8 cellular contexts compared by ENCODE assay signal in the genomic region with DNA sequence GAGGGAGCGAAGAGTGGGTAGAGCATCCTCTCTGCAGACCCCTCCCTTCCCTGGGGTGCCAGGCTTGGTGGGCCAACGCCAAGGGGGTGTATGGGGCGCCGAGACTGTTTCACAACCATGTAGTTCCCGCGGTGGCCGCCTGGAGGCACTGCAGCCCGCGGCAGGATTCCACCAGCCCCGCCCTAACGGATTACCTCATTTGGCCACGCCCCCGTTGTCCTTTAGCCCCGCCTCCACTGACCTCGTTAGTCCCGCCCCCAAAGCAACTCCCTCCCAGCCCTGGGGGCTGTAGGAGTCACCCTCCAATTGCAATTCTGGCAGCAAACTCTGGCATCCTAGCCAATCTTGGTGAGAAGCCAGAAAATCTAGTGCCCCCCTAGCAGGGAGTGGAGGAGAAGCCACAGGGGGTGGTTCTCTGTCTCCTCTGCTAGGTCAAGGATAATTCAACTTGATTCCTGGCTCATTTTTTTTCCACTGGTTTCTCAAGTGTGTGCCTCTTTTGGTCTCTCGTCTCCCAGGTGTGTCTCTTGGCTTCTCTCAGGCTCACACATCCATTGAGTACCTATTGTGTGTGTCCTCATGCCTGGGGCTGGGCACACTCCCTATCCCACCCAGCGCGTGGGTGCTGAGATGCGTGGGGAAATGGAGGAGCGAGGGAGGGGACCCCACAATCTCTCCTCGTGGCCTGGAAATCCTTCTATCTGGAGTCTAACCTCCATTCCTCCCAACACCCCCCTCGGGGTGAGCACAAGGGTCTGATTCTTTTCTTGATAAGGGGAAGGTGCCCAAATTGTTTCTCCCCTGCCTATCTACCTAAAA. TPM values are rescaled to one million over a fixed set of nuclear protein-coding genes. Genes with fewer than 3 reads are reported as not detected.
DNase-seq lines count a peak whose midpoint lies in the region; ATAC-seq and TF ChIP-seq lines count a peak whose summit lies in the region.

No MANE protein-coding gene starts in this region.

- POLR2A ChIA-PET in activated CD4-positive, alpha-beta memory T cell treated with anti-CD3 and anti-CD28 coated beads, Interleukin-2, amount 10 ng/mL, durations not matched to agents 7 days and 5 days (lab: Charles Lee): no interaction called here

- H3K9me3 ChIP-seq in lung (ENCODE audit: control insufficient read depth in 2 of 2, insufficient read depth in 1 of 2, low read length in 1 of 2): no peaks in the 10 kb centered on the region

- no peak overlapping the region for H3K4me3 Mint-ChIP-seq in activated CD4-positive, alpha-beta memory T cell treated with anti-CD3 and anti-CD28 coated beads, Interleukin-2, amount 10 ng/mL, durations not matched to agents 7 days and 5 days

- H3K36me3 Mint-ChIP-seq in activated CD4-positive, alpha-beta memory T cell treated with anti-CD3 and anti-CD28 coated beads, Interleukin-2, amount 10 ng/mL, durations not matched to agents 7 days and 5 days (ENCODE audit: low read depth): peaks cover 2% of the 10 kb centered on the region

- ATAC-seq in lung (ENCODE audit: insufficient read depth, low FRiP score) (no peak), HG03039 (IDR thresholded peaks at IDR 0.05; ENCODE audit: unreplicated experiment) (no peak)

- peaks cover 46% of the 10 kb centered on the region for H3K27me3 Mint-ChIP-seq in activated CD4-positive, alpha-beta memory T cell treated with anti-CD3 and anti-CD28 coated beads, Interleukin-2, amount 10 ng/mL, durations not matched to agents 7 days and 5 days

- H3K27me3 ChIP-seq in lung (ENCODE audit: control insufficient read depth, insufficient read depth): no peaks in the 10 kb centered on the region

- 10 to 11% methylated on average over 23 of the region's 23 CpGs for whole genome bisulfite sequencing in lung, 2 donors

- TF ChIP-seq CTCF in 22Rv1 (IDR thresholded peaks at IDR 0.05) (peak; percentile 97), GM12874 (IDR thresholded peaks at IDR 0.05; ENCODE audit: insufficient read depth, low read depth, low read length) (peak; percentile 97), lung (IDR thresholded peaks at IDR 0.05; ENCODE audit: control extremely low read depth, extremely low read depth) (peak; percentile 54)

- CTCF ChIA-PET in activated CD4-positive, alpha-beta memory T cell treated with anti-CD3 and anti-CD28 coated beads, Interleukin-2, amount 10 ng/mL, durations not matched to agents 7 days and 5 days (lab: Charles Lee): interaction anchor here (0.7 to 4.8 kb wide), 2 partner anchors 83 to 178 kb away, joined by 3 to 23 read pairs; a partner anchor contains a TSS

- H3K36me3 ChIP-seq in lung (ENCODE audit: control insufficient read depth in 2 of 2, insufficient read depth in 2 of 2, low read length in 2 of 2): no peaks in the 10 kb centered on the region

- no peak overlapping the region for H3K4me3 ChIP-seq in lung

- no peaks in the 10 kb centered on the region for H3K9me3 Mint-ChIP-seq in activated CD4-positive, alpha-beta memory T cell treated with anti-CD3 and anti-CD28 coated beads, Interleukin-2, amount 10 ng/mL, durations not matched to agents 7 days and 5 days

- DNase-seq in NCI-H446 treated with DMSO at 0.1 percent for 48 hours (lab: John Stamatoyannopoulos, UW) (peak; percentile 47), ecto neural progenitor cell (ENCODE audit: low spot score) (peak; percentile 94), lung (ENCODE audit: low spot score) (peak; percentile 75)
- peak; percentile 85 for DNase-seq in activated CD4-positive, alpha-beta memory T cell treated with anti-CD3 and anti-CD28 coated beads, Interleukin-2, amount 10 ng/mL, durations not matched to agents 7 days and 5 days
- peak; percentile 62 for DNase-seq in stimulated activated CD8-positive, alpha-beta memory T cell treated with anti-CD3 and anti-CD28 coated beads, Interleukin-12 subunit alpha, Interleukin-12 subunit beta, amount 100 ng/mL, for 4 hours (ENCODE audit: low read depth)

- H3K27ac ChIP-seq in 22Rv1 (no peak overlapping the region), lung (ENCODE audit: low read depth in 1 of 2, low read length in 1 of 2) (no peak overlapping the region)

- no peak overlapping the region for H3K27ac Mint-ChIP-seq in activated CD4-positive, alpha-beta memory T cell treated with anti-CD3 and anti-CD28 coated beads, Interleukin-2, amount 10 ng/mL, durations not matched to agents 7 days and 5 days

- H3K4me1 ChIP-seq in lung (ENCODE audit: control insufficient read depth in 2 of 2, insufficient read depth in 2 of 2, low read length in 2 of 2): peaks cover 2 to 9% of the 10 kb centered on the region in 2 donors

- H3K4me1 Mint-ChIP-seq in activated CD4-positive, alpha-beta memory T cell treated with anti-CD3 and anti-CD28 coated beads, Interleukin-2, amount 10 ng/mL, durations not matched to agents 7 days and 5 days: peaks cover 13% of the 10 kb centered on the region

RNA-seq across cellular contexts. Expression of a gene that starts 2.0 kb away (rescaled TPM):
- total RNA-seq in activated CD4-positive, alpha-beta memory T cell treated with anti-CD3 and anti-CD28 coated beads, Interleukin-2, amount 10 ng/mL, durations not matched to agents 7 days and 5 days: 10 to 100 TPM in 1 of 2 experiments, 1 to 10 TPM in 1; 9.7 to 10.5 TPM
- 10 to 100 TPM in 1 of 2 donors, 1 to 10 TPM in 1; 5.8 to 11.9 TPM for total RNA-seq in lung
- polyA plus RNA-seq in lung: 10 to 100 TPM in 1 of 2 donors, 1 to 10 TPM in 1; 2.2 to 14.3 TPM
